Comparison of ENCODE assay signal across 16 cellular contexts in the genomic region with DNA sequence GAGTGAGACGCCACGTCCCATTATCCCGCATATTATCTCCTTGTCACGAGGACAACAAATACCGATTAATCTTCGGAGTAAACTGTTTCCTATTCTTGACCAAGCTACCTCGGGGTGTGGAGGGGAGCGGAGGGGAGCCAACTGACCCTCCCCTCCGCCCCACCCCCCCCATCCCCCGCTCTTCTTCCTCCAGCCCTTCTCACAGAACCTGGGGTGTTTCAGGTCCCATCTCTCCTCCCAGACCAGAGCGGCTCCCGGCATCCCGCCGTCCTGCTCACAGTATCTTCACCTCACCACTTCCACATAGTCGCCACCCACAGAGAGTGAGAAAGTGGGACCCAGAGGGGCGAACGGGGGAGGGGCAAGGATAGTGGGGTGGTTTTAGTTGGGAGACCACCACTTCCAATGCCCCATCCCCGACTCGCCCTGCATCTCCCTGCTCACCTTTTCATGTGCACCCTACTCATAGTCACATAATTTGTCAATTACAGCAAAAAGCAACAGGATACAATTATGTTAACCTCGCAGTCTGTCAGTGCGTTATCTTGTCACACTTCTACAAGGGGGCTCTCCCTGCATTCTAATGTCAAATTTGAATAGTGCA. TPM values are rescaled to one million over a fixed set of nuclear protein-coding genes. Genes with fewer than 3 reads are reported as not detected.
A peak's percentile ranks its signal among the peaks of the same experiment; 100 is the strongest.
DNase-seq lines count a peak whose midpoint lies in the region; ATAC-seq and TF ChIP-seq lines count a peak whose summit lies in the region.
"Had no signal": no experiment of that assay in that cellular context is flagged by ENCODE, and none has a peak within 500 bp of the region (broad histone marks: within the 10 kb centered on the region; RNA-seq: fewer than 3 reads in every experiment).

No MANE protein-coding gene starts in this region.

- DNase-seq in CD8-positive, alpha-beta T cell = no peak
- DNase-seq in GM23248 (no peak), NCI-H2227 (lab: John Stamatoyannopoulos, UW; ENCODE audit: unreplicated experiment) (no peak), DMS79 treated with DMSO at 0.1 percent for 48 hours (lab: John Stamatoyannopoulos, UW) (no peak)
- no peak for DNase-seq in naive thymus-derived CD8-positive, alpha-beta T cell
- DNase-seq: activated CD4-positive, alpha-beta T cell treated with anti-CD3 and anti-CD28 coated beads for 48 hours; activated naive CD4-positive, alpha-beta T cell; NCI-H2029 treated with DMSO at 0.1 percent for 48 hours; Peyer's patch; stimulated activated CD4-positive, alpha-beta T cell treated with anti-CD3 and anti-CD28 coated beads, Interleukin-4, amount 100 ng/mL, for 24 hours; stimulated activated naive CD4-positive, alpha-beta T cell treated with Interleukin-2 at 50 U/mL for 16 hours; T-cell had no signal

- H3K27me3 Mint-ChIP-seq in CD8-positive, alpha-beta T cell (ENCODE audit: low read depth) = peaks cover 79% of the 10 kb centered on the region
- peaks cover 63 to 96% (median 78%) of the 10 kb centered on the region in 5 donors for H3K27me3 Mint-ChIP-seq in naive thymus-derived CD8-positive, alpha-beta T cell

- POLR2A ChIA-PET in CD8-positive, alpha-beta T cell (lab: Charles Lee) = no interaction called here
- POLR2A ChIA-PET in naive thymus-derived CD8-positive, alpha-beta T cell (lab: Charles Lee) = no interaction called here

- intact Hi-C loops in CD8-positive, alpha-beta T cell (cut with DNase I, micrococcal nuclease) = no loop called here

- peaks cover 53% of the 10 kb centered on the region for H3K4me1 Mint-ChIP-seq in CD8-positive, alpha-beta T cell (ENCODE audit: low read depth)
- H3K4me1 Mint-ChIP-seq in naive thymus-derived CD8-positive, alpha-beta T cell = peaks cover 32 to 70% (median 44%) of the 10 kb centered on the region in 4 donors

- no peak overlapping the region for H2AFZ ChIP-seq in GM23248

- H4K20me1 ChIP-seq in GM23248 (ENCODE audit: insufficient read depth) = no peaks in the 10 kb centered on the region

- 6 to 7% methylated on average over 12 to 21 of the region's 21 CpGs for WGBS in GM23248 (ENCODE audit: low coverage in 1 of 2, low lambda C conversion rate in 2 of 2, missing lambda C conversion rate in 2 of 2), 2 experiments

- H3F3A ChIP-seq in GM23248 (ENCODE audit: insufficient read depth) = no peaks in the 10 kb centered on the region

- peaks cover 6% of the 10 kb centered on the region for H3K9me3 Mint-ChIP-seq in CD8-positive, alpha-beta T cell
- peaks cover 0 to 68% (median 29%) of the 10 kb centered on the region in 9 donors for H3K9me3 Mint-ChIP-seq in naive thymus-derived CD8-positive, alpha-beta T cell

- peak overlapping the region; percentile 9 for H3K4me3 Mint-ChIP-seq in CD8-positive, alpha-beta T cell
- peak overlapping the region in 9 of 10 donors; percentile 6 to 78 (median 51) for H3K4me3 Mint-ChIP-seq in naive thymus-derived CD8-positive, alpha-beta T cell

- H3K27me3 ChIP-seq in CD8-positive, alpha-beta T cell (ENCODE audit: insufficient read depth, low read length) = peaks cover 62% of the 10 kb centered on the region
- H3K27me3 ChIP-seq in GM23248 (replicated peaks; ENCODE audit: insufficient read depth) = peaks cover 78% of the 10 kb centered on the region

- no peaks in the 10 kb centered on the region for H3K36me3 Mint-ChIP-seq in CD8-positive, alpha-beta T cell
- H3K36me3 Mint-ChIP-seq in naive thymus-derived CD8-positive, alpha-beta T cell = peaks cover 13 to 39% (median 34%) of the 10 kb centered on the region in 3 donors

- in situ Hi-C loops in GM23248 (cut with MboI) = no loop called here

- no peak for ATAC-seq in CD8-positive, alpha-beta T cell
- no peak for ATAC-seq in naive thymus-derived CD8-positive, alpha-beta T cell
- ATAC-seq in GM18909 (IDR thresholded peaks at IDR 0.05; ENCODE audit: poor library complexity, unreplicated experiment) = no peak
- ATAC-seq: T-cell had no signal

- H3K4me1 ChIP-seq in CD8-positive, alpha-beta T cell (ENCODE audit: insufficient read depth, low read length) = peaks cover 38% of the 10 kb centered on the region
- H3K4me1 ChIP-seq in GM23248 (ENCODE audit: insufficient read depth) = no peaks in the 10 kb centered on the region

- CTCF ChIA-PET in CD8-positive, alpha-beta T cell (lab: Charles Lee) = no interaction called here

- no peaks in the 10 kb centered on the region for H3K9me2 ChIP-seq in GM23248 (ENCODE audit: insufficient read depth)

- H3K9ac ChIP-seq in GM23248 = no peak overlapping the region

- no peak overlapping the region for H3K27ac ChIP-seq in CD8-positive, alpha-beta T cell (ENCODE audit: low read depth, low read length)
- H3K27ac ChIP-seq in GM23248 = no peak overlapping the region
- H3K27ac ChIP-seq in cingulate gyrus (ENCODE audit: low read depth, low read length) = peak overlapping the region; percentile 63
- H3K27ac ChIP-seq: C4-2B, Peyer's patch had no signal

- H3K9me3 ChIP-seq in CD8-positive, alpha-beta T cell (ENCODE audit: low read length) = peaks cover 13% of the 10 kb centered on the region
- H3K9me3 ChIP-seq in GM23248 (ENCODE audit: low read depth) = no peaks in the 10 kb centered on the region

- no peak for TF ChIP-seq CTCF in CD8-positive, alpha-beta T cell (IDR thresholded peaks at IDR 0.05)

- no peak overlapping the region for H3K4me3 ChIP-seq in CD8-positive, alpha-beta T cell (ENCODE audit: low read depth, low read length)
- H3K4me3 ChIP-seq in GM23248 = 0 out of 2 replicates have a peak overlapping the region, but pooled peaks have one; percentile 38
- H3K4me3 ChIP-seq: Peyer's patch had no signal

- no peak overlapping the region for H3K27ac Mint-ChIP-seq in CD8-positive, alpha-beta T cell
- peak overlapping the region in 3 of 10 donors; percentile 73 to 90 (median 83) for H3K27ac Mint-ChIP-seq in naive thymus-derived CD8-positive, alpha-beta T cell

- H3K79me2 ChIP-seq in GM23248 (ENCODE audit: insufficient read depth) = no peaks in the 10 kb centered on the region

- H3K36me3 ChIP-seq in CD8-positive, alpha-beta T cell (ENCODE audit: insufficient read depth, low read length) = no peaks in the 10 kb centered on the region
- no peaks in the 10 kb centered on the region for H3K36me3 ChIP-seq in GM23248 (ENCODE audit: low read depth)
- H3K36me3 ChIP-seq: Peyer's patch had no signal

- no peak overlapping the region for H3K4me2 ChIP-seq in GM23248 (ENCODE audit: unreplicated experiment)

RNA-seq across cellular contexts. Expression of gene PAX6, which starts 11.2 kb away (rescaled TPM):
- total RNA-seq in CD8-positive, alpha-beta T cell = not detected
- total RNA-seq in GM23248 (2014; rRNA removed; shearing (Covaris generic)) = not detected in 2 replicates
- 0.21 TPM in 1 of 2 replicates, not detected in the other for polyA plus RNA-seq in GM23248 (2016; fragmentation: Nextera tagmentation; extraction: Ambion mirVana)
- not detected for total RNA-seq in naive thymus-derived CD8-positive, alpha-beta T cell
- under 1 TPM in 1 of 3 donors, not detected in 2; 0.05 TPM for polyA plus RNA-seq in naive thymus-derived CD8-positive, alpha-beta T cell
- total RNA-seq: fibroblast of lung, T-cell had no signal
